2 cellular contexts compared by ENCODE assay signal in the genomic region with DNA sequence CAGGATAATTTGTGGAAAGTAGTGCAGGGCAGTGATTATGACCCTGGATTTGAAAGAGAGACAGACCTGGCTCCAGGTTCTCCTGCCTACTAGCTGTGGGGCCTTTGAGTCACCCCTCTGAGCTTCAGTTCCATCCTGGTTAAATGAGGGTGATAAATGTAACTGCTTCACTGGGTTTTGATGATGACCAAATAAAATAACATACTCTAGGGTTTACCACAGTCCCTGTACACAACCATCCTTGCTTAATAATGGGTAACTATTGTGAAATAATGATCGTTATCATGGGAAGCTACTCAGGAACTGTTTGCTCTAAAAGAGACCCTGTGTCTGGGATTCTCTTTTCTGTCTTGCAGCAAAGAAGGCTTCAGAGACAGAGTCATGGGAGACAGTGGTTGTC.
TF ChIP-seq lines count a peak whose summit lies in the region.

No MANE protein-coding gene starts in this region.

TF ChIP-seq in SK-N-SH, 30 proteins besides CTCF, POLR2A, EP300 and RAD21 (continued from another document):
- TF ChIP-seq, protein P1, sequence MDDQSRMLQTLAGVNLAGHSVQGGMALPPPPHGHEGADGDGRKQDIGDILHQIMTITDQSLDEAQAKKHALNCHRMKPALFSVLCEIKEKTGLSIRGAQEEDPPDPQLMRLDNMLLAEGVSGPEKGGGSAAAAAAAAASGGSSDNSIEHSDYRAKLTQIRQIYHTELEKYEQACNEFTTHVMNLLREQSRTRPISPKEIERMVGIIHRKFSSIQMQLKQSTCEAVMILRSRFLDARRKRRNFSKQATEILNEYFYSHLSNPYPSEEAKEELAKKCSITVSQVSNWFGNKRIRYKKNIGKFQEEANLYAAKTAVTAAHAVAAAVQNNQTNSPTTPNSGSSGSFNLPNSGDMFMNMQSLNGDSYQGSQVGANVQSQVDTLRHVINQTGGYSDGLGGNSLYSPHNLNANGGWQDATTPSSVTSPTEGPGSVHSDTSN (IDR thresholded peaks at IDR 0.05) = no peak
- TF ChIP-seq ELF1 (IDR thresholded peaks at IDR 0.05) (no peak), TEAD4 (IDR thresholded peaks at IDR 0.05; ENCODE audit: borderline replicate concordance, insufficient read depth) (no peak), SMC3 (IDR thresholded peaks at IDR 0.05; ENCODE audit: low read depth, low read length) (no peak), TAF1 (IDR thresholded peaks at IDR 0.05; ENCODE audit: borderline replicate concordance, low read depth, low read length) (no peak), POLR2AphosphoS5 (IDR thresholded peaks at IDR 0.05; ENCODE audit: low read depth, low read length) (no peak), EZH2phosphoT487 (IDR thresholded peaks at IDR 0.05; ENCODE audit: borderline replicate concordance, low read depth) (no peak), GATA2 (CRISPR knock-in tag; IDR thresholded peaks at IDR 0.05) (no peak), FOXM1 (IDR thresholded peaks at IDR 0.05; ENCODE audit: low read depth) (no peak), FOXJ3 (CRISPR knock-in tag; IDR thresholded peaks at IDR 0.05) (no peak), NRF1 (IDR thresholded peaks at IDR 0.05; ENCODE audit: low read depth, low read length) (no peak)
- TF ChIP-seq, protein P2, sequence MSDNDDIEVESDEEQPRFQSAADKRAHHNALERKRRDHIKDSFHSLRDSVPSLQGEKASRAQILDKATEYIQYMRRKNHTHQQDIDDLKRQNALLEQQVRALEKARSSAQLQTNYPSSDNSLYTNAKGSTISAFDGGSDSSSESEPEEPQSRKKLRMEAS (IDR thresholded peaks at IDR 0.05; ENCODE audit: low read depth) = no peak
- TF ChIP-seq, protein P3, sequence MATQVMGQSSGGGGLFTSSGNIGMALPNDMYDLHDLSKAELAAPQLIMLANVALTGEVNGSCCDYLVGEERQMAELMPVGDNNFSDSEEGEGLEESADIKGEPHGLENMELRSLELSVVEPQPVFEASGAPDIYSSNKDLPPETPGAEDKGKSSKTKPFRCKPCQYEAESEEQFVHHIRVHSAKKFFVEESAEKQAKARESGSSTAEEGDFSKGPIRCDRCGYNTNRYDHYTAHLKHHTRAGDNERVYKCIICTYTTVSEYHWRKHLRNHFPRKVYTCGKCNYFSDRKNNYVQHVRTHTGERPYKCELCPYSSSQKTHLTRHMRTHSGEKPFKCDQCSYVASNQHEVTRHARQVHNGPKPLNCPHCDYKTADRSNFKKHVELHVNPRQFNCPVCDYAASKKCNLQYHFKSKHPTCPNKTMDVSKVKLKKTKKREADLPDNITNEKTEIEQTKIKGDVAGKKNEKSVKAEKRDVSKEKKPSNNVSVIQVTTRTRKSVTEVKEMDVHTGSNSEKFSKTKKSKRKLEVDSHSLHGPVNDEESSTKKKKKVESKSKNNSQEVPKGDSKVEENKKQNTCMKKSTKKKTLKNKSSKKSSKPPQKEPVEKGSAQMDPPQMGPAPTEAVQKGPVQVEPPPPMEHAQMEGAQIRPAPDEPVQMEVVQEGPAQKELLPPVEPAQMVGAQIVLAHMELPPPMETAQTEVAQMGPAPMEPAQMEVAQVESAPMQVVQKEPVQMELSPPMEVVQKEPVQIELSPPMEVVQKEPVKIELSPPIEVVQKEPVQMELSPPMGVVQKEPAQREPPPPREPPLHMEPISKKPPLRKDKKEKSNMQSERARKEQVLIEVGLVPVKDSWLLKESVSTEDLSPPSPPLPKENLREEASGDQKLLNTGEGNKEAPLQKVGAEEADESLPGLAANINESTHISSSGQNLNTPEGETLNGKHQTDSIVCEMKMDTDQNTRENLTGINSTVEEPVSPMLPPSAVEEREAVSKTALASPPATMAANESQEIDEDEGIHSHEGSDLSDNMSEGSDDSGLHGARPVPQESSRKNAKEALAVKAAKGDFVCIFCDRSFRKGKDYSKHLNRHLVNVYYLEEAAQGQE (IDR thresholded peaks at IDR 0.05; ENCODE audit: low read depth, low read length) = no peak
- TF ChIP-seq, protein P4, sequence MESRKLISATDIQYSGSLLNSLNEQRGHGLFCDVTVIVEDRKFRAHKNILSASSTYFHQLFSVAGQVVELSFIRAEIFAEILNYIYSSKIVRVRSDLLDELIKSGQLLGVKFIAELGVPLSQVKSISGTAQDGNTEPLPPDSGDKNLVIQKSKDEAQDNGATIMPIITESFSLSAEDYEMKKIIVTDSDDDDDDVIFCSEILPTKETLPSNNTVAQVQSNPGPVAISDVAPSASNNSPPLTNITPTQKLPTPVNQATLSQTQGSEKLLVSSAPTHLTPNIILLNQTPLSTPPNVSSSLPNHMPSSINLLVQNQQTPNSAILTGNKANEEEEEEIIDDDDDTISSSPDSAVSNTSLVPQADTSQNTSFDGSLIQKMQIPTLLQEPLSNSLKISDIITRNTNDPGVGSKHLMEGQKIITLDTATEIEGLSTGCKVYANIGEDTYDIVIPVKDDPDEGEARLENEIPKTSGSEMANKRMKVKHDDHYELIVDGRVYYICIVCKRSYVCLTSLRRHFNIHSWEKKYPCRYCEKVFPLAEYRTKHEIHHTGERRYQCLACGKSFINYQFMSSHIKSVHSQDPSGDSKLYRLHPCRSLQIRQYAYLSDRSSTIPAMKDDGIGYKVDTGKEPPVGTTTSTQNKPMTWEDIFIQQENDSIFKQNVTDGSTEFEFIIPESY (IDR thresholded peaks at IDR 0.05; ENCODE audit: borderline replicate concordance, low read depth) = no peak

TF ChIP-seq in SK-N-SH treated with all-trans-retinoic acid at 6 μM for 48 hours, 23 proteins besides CTCF, POLR2A, EP300 and RAD21 (continued from another document):
- TF ChIP-seq, protein P5, sequence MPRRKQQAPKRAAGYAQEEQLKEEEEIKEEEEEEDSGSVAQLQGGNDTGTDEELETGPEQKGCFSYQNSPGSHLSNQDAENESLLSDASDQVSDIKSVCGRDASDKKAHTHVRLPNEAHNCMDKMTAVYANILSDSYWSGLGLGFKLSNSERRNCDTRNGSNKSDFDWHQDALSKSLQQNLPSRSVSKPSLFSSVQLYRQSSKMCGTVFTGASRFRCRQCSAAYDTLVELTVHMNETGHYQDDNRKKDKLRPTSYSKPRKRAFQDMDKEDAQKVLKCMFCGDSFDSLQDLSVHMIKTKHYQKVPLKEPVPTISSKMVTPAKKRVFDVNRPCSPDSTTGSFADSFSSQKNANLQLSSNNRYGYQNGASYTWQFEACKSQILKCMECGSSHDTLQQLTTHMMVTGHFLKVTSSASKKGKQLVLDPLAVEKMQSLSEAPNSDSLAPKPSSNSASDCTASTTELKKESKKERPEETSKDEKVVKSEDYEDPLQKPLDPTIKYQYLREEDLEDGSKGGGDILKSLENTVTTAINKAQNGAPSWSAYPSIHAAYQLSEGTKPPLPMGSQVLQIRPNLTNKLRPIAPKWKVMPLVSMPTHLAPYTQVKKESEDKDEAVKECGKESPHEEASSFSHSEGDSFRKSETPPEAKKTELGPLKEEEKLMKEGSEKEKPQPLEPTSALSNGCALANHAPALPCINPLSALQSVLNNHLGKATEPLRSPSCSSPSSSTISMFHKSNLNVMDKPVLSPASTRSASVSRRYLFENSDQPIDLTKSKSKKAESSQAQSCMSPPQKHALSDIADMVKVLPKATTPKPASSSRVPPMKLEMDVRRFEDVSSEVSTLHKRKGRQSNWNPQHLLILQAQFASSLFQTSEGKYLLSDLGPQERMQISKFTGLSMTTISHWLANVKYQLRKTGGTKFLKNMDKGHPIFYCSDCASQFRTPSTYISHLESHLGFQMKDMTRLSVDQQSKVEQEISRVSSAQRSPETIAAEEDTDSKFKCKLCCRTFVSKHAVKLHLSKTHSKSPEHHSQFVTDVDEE (CRISPR knock-in tag; IDR thresholded peaks at IDR 0.05) = no peak
- TF ChIP-seq GLIS3 (CRISPR knock-in tag; IDR thresholded peaks at IDR 0.05) (no peak), ISL1 (CRISPR knock-in tag; IDR thresholded peaks at IDR 0.05) (no peak), BACH2 (CRISPR knock-in tag; IDR thresholded peaks at IDR 0.05; ENCODE audit: borderline replicate concordance) (no peak), ESRRG (CRISPR knock-in tag; IDR thresholded peaks at IDR 0.05) (no peak), ZNF8 (CRISPR knock-in tag; IDR thresholded peaks at IDR 0.05) (no peak), ZFP3 (CRISPR knock-in tag; IDR thresholded peaks at IDR 0.05) (no peak), TCF4 (CRISPR knock-in tag; IDR thresholded peaks at IDR 0.05; ENCODE audit: borderline replicate concordance) (no peak), ZFP30 (CRISPR knock-in tag; IDR thresholded peaks at IDR 0.05) (no peak), RARB (CRISPR knock-in tag; IDR thresholded peaks at IDR 0.05) (no peak), PPARA (CRISPR knock-in tag; IDR thresholded peaks at IDR 0.05; ENCODE audit: borderline replicate concordance) (no peak), ZNF70 (CRISPR knock-in tag; IDR thresholded peaks at IDR 0.05) (no peak), ARNTL (CRISPR knock-in tag; IDR thresholded peaks at IDR 0.05; ENCODE audit: borderline replicate concordance, low read depth) (no peak)
- TF ChIP-seq, protein P6, sequence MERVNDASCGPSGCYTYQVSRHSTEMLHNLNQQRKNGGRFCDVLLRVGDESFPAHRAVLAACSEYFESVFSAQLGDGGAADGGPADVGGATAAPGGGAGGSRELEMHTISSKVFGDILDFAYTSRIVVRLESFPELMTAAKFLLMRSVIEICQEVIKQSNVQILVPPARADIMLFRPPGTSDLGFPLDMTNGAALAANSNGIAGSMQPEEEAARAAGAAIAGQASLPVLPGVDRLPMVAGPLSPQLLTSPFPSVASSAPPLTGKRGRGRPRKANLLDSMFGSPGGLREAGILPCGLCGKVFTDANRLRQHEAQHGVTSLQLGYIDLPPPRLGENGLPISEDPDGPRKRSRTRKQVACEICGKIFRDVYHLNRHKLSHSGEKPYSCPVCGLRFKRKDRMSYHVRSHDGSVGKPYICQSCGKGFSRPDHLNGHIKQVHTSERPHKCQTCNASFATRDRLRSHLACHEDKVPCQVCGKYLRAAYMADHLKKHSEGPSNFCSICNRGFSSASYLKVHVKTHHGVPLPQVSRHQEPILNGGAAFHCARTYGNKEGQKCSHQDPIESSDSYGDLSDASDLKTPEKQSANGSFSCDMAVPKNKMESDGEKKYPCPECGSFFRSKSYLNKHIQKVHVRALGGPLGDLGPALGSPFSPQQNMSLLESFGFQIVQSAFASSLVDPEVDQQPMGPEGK (CRISPR knock-in tag; IDR thresholded peaks at IDR 0.05; ENCODE audit: borderline replicate concordance) = no peak
